ENCODE assay signal across 1 cellular context in genomic region chr6:215335-216034, GRCh38.
TF ChIP-seq lines count a peak whose summit lies in the region.

No MANE protein-coding gene starts in this region.

TF ChIP-seq in GM23338, 12 proteins besides CTCF, POLR2A, EP300 and RAD21 (continued from another document):
- no peak for TF ChIP-seq ETS1 (IDR thresholded peaks at IDR 0.05)
